In the genomic region with DNA sequence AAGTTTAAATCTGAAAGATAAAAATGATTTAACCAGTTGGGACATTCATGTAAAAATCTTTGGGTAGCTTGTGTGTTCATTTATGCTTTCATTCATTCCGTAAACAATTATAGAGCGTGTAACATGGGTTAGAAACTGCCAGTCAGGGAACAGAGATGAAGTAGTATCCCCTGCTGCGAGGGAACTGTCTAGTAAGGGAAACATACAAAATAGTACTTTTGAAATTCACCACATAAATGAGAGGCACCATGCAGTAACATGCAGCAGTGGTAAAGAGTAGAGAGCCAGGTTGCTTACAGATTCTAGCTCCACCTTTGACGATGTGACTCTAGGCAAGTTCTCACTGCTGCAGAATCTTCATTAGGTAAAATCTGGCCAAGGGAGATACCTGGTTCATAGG, we compare ENCODE assay signal across 1 cellular context.
TF ChIP-seq lines count a peak whose summit lies in the region.

No MANE protein-coding gene starts in this region.

TF ChIP-seq in A549, 52 proteins besides CTCF, POLR2A, EP300 and RAD21 (continued from another document):
- TF ChIP-seq, protein P1, sequence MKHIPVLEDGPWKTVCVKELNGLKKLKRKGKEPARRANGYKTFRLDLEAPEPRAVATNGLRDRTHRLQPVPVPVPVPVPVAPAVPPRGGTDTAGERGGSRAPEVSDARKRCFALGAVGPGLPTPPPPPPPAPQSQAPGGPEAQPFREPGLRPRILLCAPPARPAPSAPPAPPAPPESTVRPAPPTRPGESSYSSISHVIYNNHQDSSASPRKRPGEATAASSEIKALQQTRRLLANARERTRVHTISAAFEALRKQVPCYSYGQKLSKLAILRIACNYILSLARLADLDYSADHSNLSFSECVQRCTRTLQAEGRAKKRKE (CRISPR knock-in tag; IDR thresholded peaks at IDR 0.05; ENCODE audit: low read depth) = no peak
- TF ChIP-seq PHF8 (IDR thresholded peaks at IDR 0.05; ENCODE audit: borderline replicate concordance, low read depth) (no peak), JUNB (IDR thresholded peaks at IDR 0.05) (no peak), ZFP36 (IDR thresholded peaks at IDR 0.05; ENCODE audit: borderline replicate concordance, partially characterized antibody) (no peak), HOXA7 (CRISPR knock-in tag; IDR thresholded peaks at IDR 0.05) (no peak), JUN (IDR thresholded peaks at IDR 0.05) (no peak), ESRRA (IDR thresholded peaks at IDR 0.05; ENCODE audit: borderline replicate concordance, low read length) (no peak), CBX8 (IDR thresholded peaks at IDR 0.05) (no peak), ZNF302 (CRISPR knock-in tag; IDR thresholded peaks at IDR 0.05) (no peak), HEYL (CRISPR knock-in tag; IDR thresholded peaks at IDR 0.05) (no peak), CBX2 (IDR thresholded peaks at IDR 0.05; ENCODE audit: borderline replicate concordance, low read depth) (no peak)
- TF ChIP-seq, protein P2, sequence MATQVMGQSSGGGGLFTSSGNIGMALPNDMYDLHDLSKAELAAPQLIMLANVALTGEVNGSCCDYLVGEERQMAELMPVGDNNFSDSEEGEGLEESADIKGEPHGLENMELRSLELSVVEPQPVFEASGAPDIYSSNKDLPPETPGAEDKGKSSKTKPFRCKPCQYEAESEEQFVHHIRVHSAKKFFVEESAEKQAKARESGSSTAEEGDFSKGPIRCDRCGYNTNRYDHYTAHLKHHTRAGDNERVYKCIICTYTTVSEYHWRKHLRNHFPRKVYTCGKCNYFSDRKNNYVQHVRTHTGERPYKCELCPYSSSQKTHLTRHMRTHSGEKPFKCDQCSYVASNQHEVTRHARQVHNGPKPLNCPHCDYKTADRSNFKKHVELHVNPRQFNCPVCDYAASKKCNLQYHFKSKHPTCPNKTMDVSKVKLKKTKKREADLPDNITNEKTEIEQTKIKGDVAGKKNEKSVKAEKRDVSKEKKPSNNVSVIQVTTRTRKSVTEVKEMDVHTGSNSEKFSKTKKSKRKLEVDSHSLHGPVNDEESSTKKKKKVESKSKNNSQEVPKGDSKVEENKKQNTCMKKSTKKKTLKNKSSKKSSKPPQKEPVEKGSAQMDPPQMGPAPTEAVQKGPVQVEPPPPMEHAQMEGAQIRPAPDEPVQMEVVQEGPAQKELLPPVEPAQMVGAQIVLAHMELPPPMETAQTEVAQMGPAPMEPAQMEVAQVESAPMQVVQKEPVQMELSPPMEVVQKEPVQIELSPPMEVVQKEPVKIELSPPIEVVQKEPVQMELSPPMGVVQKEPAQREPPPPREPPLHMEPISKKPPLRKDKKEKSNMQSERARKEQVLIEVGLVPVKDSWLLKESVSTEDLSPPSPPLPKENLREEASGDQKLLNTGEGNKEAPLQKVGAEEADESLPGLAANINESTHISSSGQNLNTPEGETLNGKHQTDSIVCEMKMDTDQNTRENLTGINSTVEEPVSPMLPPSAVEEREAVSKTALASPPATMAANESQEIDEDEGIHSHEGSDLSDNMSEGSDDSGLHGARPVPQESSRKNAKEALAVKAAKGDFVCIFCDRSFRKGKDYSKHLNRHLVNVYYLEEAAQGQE (IDR thresholded peaks at IDR 0.05) = no peak
